ENCODE assay signal across 12 cellular contexts in the genomic region with DNA sequence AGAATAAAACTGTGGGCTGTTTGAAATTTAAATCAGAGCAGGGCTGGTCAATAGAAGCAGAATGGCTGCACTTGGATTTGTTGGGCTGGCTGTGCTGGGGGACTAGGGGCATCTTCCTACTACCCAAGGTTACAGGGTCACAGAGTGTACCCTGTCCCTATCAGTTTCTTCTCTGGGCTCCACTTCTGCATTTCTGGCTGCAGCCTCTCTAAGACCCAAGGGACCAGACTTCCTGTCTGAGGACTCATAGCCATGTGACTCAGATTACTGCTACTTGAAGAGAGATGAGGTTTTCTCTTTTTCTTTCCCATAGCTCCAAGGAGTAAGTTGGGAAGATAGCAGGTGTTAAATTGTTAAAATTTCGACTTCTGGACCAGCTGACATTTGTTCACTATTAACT.
DNase-seq lines count a peak whose midpoint lies in the region; ATAC-seq and TF ChIP-seq lines count a peak whose summit lies in the region.
"Had no signal": no experiment of that assay in that cellular context is flagged by ENCODE, and none has a peak within 500 bp of the region (broad histone marks: within the 10 kb centered on the region; RNA-seq: fewer than 3 reads in every experiment).

No MANE protein-coding gene starts in this region.

- peaks cover 0 to 3% (median 0%) of the 10 kb centered on the region in 11 donors for H3K9me3 ChIP-seq in heart right ventricle

- intact Hi-C loops in heart right ventricle (cut with DNase I), result no loop called here

- no peaks in the 10 kb centered on the region for H3K36me3 ChIP-seq in heart right ventricle
- H3K36me3 ChIP-seq: cardiac muscle cell, WERI-Rb-1 had no signal

- peak; percentile 5 to 32 for DNase-seq in heart right ventricle
- DNase-seq in DMS 273 treated with DMSO at 0.1 percent for 48 hours (lab: John Stamatoyannopoulos, UW), result no peak
- no peak for DNase-seq in effector CD4-positive, alpha-beta T cell
- DNase-seq in GDM1 (lab: John Stamatoyannopoulos, UW), result no peak
- no peak for DNase-seq in activated CD4-positive, alpha-beta T cell treated with anti-CD3 and anti-CD28 coated beads, Interleukin-2, amount 50 U/mL, for 1 hour
- DNase-seq: DMS79; stimulated activated CD4-positive, alpha-beta T cell treated with anti-CD3 and anti-CD28 coated beads, Interleukin-4, amount 100 ng/mL, for 1 hour; WERI-Rb-1 had no signal

- peaks cover 0 to 15% (median 3%) of the 10 kb centered on the region in 9 donors for H3K4me1 ChIP-seq in heart right ventricle

- no peak for TF ChIP-seq CTCF in heart right ventricle (IDR thresholded peaks at IDR 0.05)

- no peak overlapping the region for H3K4me3 ChIP-seq in heart right ventricle
- H3K4me3 ChIP-seq: cardiac muscle cell had no signal

- no peaks in the 10 kb centered on the region for H3K27me3 ChIP-seq in heart right ventricle
- H3K27me3 ChIP-seq: cardiac muscle cell had no signal

- H3K27ac ChIP-seq in heart right ventricle, result peak overlapping the region in 2 of 10 donors; percentile 1 to 49
- H3K27ac ChIP-seq: cardiac muscle cell, WERI-Rb-1 had no signal

- ATAC-seq in GM18498 (IDR thresholded peaks at IDR 0.05; ENCODE audit: unreplicated experiment) (peak; percentile 98), GM21515 (IDR thresholded peaks at IDR 0.05; ENCODE audit: unreplicated experiment) (peak; percentile 86), HG03460 (IDR thresholded peaks at IDR 0.05; ENCODE audit: unreplicated experiment) (peak; percentile 99), heart right ventricle (peak in 7 of 8 donors; percentile 52 to 86 (median 70))

- 20 to 28% methylated on average over 1 of the region's 1 CpG for WGBS in heart right ventricle, 2 donors

Comparison
In these comparisons a context has a peak if more than half of its experiments do, and no peak if none do; other contexts are left out.
1. DNase-seq: peak in heart right ventricle (2 of 2); none in DMS 273 treated with DMSO at 0.1 percent for 48 hours (single experiment), effector CD4-positive, alpha-beta T cell (single experiment), GDM1 (single experiment) and activated CD4-positive, alpha-beta T cell treated with anti-CD3 and anti-CD28 coated beads, Interleukin-2, amount 50 U/mL, for 1 hour (single experiment).
2. Peak in every context shown above with its lines, with median percentiles within 50 percentile points of each other: ATAC-seq.